1 cellular context compared by ENCODE assay signal in the genomic region with DNA sequence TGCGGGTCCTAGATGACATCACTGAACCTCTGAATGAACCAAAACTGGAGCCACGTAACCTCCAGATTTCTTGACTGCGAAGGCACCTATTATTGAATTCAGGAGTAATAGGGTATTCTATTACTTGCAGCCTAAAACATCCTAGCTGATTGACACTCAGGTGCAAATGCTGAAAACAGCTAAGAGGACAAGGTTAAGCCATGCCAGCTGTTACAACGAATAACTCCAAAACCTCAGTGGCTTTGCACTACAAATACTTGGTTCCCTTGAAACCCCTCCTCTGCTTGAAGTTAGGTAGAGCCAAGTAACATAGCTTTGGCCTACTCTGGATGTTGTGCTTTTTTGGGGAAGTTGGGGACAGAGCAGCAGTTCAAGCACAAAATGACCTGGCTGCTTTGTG.
TF ChIP-seq lines count a peak whose summit lies in the region.

No MANE protein-coding gene starts in this region.

TF ChIP-seq in IMR-90, 13 proteins besides CTCF, POLR2A, EP300 and RAD21:
- TF ChIP-seq RFX5 (IDR thresholded peaks at IDR 0.05; ENCODE audit: low read depth, low read length): no peak
- no peak for TF ChIP-seq BHLHE40 (IDR thresholded peaks at IDR 0.05; ENCODE audit: low read depth, low read length)
- no peak for TF ChIP-seq ELK1 (IDR thresholded peaks at IDR 0.05; ENCODE audit: borderline replicate concordance, low read depth, low read length)
